Comparison of ENCODE assay signal across 8 cellular contexts in the genomic region with DNA sequence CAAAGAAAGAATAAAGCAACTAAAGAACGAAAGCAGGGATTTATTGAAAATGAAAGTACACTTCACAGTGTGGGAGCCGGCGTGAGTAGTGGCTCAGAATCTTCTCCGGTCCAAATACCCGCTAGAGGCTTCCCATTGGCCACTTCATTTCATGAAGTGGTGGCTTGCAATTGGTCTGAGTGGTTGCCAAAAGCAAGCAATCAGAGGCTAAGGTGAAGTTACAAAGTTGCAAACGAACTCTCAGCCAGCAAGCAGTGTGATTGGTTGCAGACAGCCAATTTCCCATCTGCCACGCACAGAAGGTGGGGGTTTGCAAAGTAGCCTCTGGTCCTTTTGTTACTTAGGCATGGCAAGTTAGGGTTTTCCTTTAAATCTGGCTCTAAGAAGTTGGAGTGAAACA. TPM values are rescaled to one million over a fixed set of nuclear protein-coding genes. Genes with fewer than 3 reads are reported as not detected.
DNase-seq lines count a peak whose midpoint lies in the region; ATAC-seq and TF ChIP-seq lines count a peak whose summit lies in the region.

No MANE protein-coding gene starts in this region.

- peaks cover 4% of the 10 kb centered on the region for H3F3A ChIP-seq in smooth muscle cell (ENCODE audit: low read depth)

- RAD21 ChIA-PET in HCT116 (lab: Charles Lee; ENCODE audit: low non-redundant PET in 1 of 2, low total read pairs in 2 of 2, uncharacterized antibody in 2 of 2, unreplicated experiment in 2 of 2), result no interaction called here

- H3K9ac ChIP-seq in HCT116 (ENCODE audit: low read length) (no peak overlapping the region), smooth muscle cell (ENCODE audit: low read depth) (no peak overlapping the region)

- H3K4me2 ChIP-seq in HCT116 (ENCODE audit: low read length) (peak overlapping the region; percentile 9; the same call in 1 of the 2 replicates), smooth muscle cell (no peak overlapping the region)

- H3K27me3 ChIP-seq in HCT116 (ENCODE audit: insufficient read depth, low read length) (no peaks in the 10 kb centered on the region), ascending aorta (no peaks in the 10 kb centered on the region), smooth muscle cell (ENCODE audit: low read depth) (no peaks in the 10 kb centered on the region)

- no peak overlapping the region for H3K27ac Mint-ChIP-seq in chondrocyte (ENCODE audit: unreplicated experiment)

- TF ChIP-seq CTCF in HCT116 (IDR thresholded peaks at IDR 0.05 in 2 of 3, conservative IDR thresholded peaks at IDR 0.05 in 1 of 3; ENCODE audit: borderline replicate concordance in 1 of 3, insufficient read depth in 1 of 3, low read depth in 2 of 3, low read length in 2 of 3), result no peak
- TF ChIP-seq CTCF in ascending aorta (IDR thresholded peaks at IDR 0.05), result no peak
- no peak for TF ChIP-seq CTCF in chondrocyte (IDR thresholded peaks at IDR 0.05)
- no peak for TF ChIP-seq CTCF in smooth muscle cell (IDR thresholded peaks at IDR 0.05; ENCODE audit: borderline replicate concordance, insufficient read depth, poor library complexity, severe bottlenecking)

- TF ChIP-seq RAD21 in HCT116 (IDR thresholded peaks at IDR 0.05; ENCODE audit: low read depth), result no peak

- CTCF ChIA-PET in HCT116 (lab: Charles Lee), result no interaction called here

- H3K27me3 Mint-ChIP-seq in chondrocyte (ENCODE audit: low read depth), result peaks cover 4% of the 10 kb centered on the region

- H3K27ac ChIP-seq in HCT116 (ENCODE audit: low read depth, low read length) (no peak overlapping the region), ascending aorta (peak overlapping the region in 1 of 2 donors; percentile 23), smooth muscle cell (ENCODE audit: low read depth) (no peak overlapping the region)

- H3K36me3 Mint-ChIP-seq in chondrocyte (ENCODE audit: low read depth), result no peaks in the 10 kb centered on the region

- BruUV-seq in HCT116 (replicated peaks; lab: Mats Ljungman, UMichigan), result no TSS peak

- H3K9me3 Mint-ChIP-seq in chondrocyte (ENCODE audit: low read depth), result peaks cover 3% of the 10 kb centered on the region

- intact Hi-C loops in HCT116 (cut with micrococcal nuclease), result loop anchor here (5.0 to 10.0 kb wide), 3 partner anchors 299 to 579 kb away; a partner anchor contains a TSS
- intact Hi-C loops in ascending aorta (cut with DNase I), result loop anchor here (5.0 to 10.0 kb wide), 2 partner anchors 106 to 549 kb away; no protein-coding TSS in a partner anchor

- TF ChIP-seq POLR2A in HCT116 (IDR thresholded peaks at IDR 0.05; ENCODE audit: borderline replicate concordance, extremely low read depth, insufficient read depth, insufficient read length), result no peak

- H3K4me3 ChIP-seq in HCT116 (replicated peaks in 1 of 2; ENCODE audit: low read depth in 1 of 2, low read length in 2 of 2) (no peak overlapping the region), ascending aorta (peak overlapping the region; percentile 11 to 53), smooth muscle cell (no peak overlapping the region)

- no peak overlapping the region for H3K4me3 Mint-ChIP-seq in chondrocyte (ENCODE audit: unreplicated experiment)

- POLR2A ChIA-PET in HCT116 (lab: Charles Lee), result no interaction called here

- ATAC-seq in HCT116, result no peak

- H3K79me2 ChIP-seq in HCT116 (ENCODE audit: insufficient read depth, low read length) (0 out of 2 replicates have a peak, but pooled peaks cover under 1% of the 10 kb centered on the region), smooth muscle cell (ENCODE audit: low read depth) (no peaks in the 10 kb centered on the region)

- no peaks in the 10 kb centered on the region for H3K9me2 ChIP-seq in HCT116 (ENCODE audit: insufficient read depth)

- H4K20me1 ChIP-seq in HCT116 (ENCODE audit: insufficient read depth), result no peaks in the 10 kb centered on the region
- no peaks in the 10 kb centered on the region for H4K20me1 ChIP-seq in smooth muscle cell (ENCODE audit: low read depth)

- peaks cover 31 to 46% of the 10 kb centered on the region in 2 experiments for H3K4me1 ChIP-seq in HCT116 (ENCODE audit: control insufficient read depth in 1 of 2, insufficient read depth in 2 of 2, low read length in 2 of 2)
- no peaks in the 10 kb centered on the region for H3K4me1 ChIP-seq in ascending aorta
- H3K4me1 ChIP-seq in smooth muscle cell (ENCODE audit: low read depth), result no peaks in the 10 kb centered on the region

- no peaks in the 10 kb centered on the region for H3K9me3 ChIP-seq in HCT116 (ENCODE audit: control insufficient read depth in 1 of 2, insufficient read depth in 1 of 2, low read depth in 1 of 2, low read length in 2 of 2)
- no peaks in the 10 kb centered on the region for H3K9me3 ChIP-seq in ascending aorta
- no peaks in the 10 kb centered on the region for H3K9me3 ChIP-seq in smooth muscle cell (replicated peaks; ENCODE audit: low read depth)

- WGBS in smooth muscle cell (ENCODE audit: low lambda C conversion rate), result 82% methylated on average over 7 of the region's 7 CpGs

- peak; percentile 18 for DNase-seq in Ammon's horn (ENCODE audit: low spot score)
- DNase-seq in HCT116 (ENCODE audit: low read depth, low spot score), result no peak
- DNase-seq in ascending aorta (ENCODE audit: low spot score in 2 of 2), result no peak
- DNase-seq in medulla oblongata (ENCODE audit: extremely low spot score), result peak; percentile 31
- DNase-seq in HuH-7.5 (ENCODE audit: low spot score), result no peak
- DNase-seq in NCI-H2171 treated with DMSO at 0.1 percent for 48 hours (lab: John Stamatoyannopoulos, UW), result no peak
- no peak for DNase-seq in chondrocyte (ENCODE audit: low spot score)
- DNase-seq in smooth muscle cell (lab: John Stamatoyannopoulos, UW; ENCODE audit: unreplicated experiment), result no peak

- H3K36me3 ChIP-seq in HCT116 (ENCODE audit: control insufficient read depth in 1 of 2, insufficient read depth in 2 of 2, low read length in 2 of 2) (no peaks in the 10 kb centered on the region), ascending aorta (no peaks in the 10 kb centered on the region), smooth muscle cell (ENCODE audit: low read depth) (no peaks in the 10 kb centered on the region)

- H2AFZ ChIP-seq in HCT116 (ENCODE audit: low read depth, low read length, poor library complexity, severe bottlenecking) (no peak overlapping the region), smooth muscle cell (ENCODE audit: low read depth) (no peak overlapping the region)

- peaks cover 13% of the 10 kb centered on the region for H3K4me1 Mint-ChIP-seq in chondrocyte (ENCODE audit: low read depth)

TF ChIP-seq in HCT116, 20 proteins besides CTCF, POLR2A, EP300 and RAD21 (continues in another document):
- no peak for TF ChIP-seq YY1 (IDR thresholded peaks at IDR 0.05; ENCODE audit: extremely low read depth, insufficient replicate concordance, low read depth, low read length)
- TF ChIP-seq, protein P1, sequence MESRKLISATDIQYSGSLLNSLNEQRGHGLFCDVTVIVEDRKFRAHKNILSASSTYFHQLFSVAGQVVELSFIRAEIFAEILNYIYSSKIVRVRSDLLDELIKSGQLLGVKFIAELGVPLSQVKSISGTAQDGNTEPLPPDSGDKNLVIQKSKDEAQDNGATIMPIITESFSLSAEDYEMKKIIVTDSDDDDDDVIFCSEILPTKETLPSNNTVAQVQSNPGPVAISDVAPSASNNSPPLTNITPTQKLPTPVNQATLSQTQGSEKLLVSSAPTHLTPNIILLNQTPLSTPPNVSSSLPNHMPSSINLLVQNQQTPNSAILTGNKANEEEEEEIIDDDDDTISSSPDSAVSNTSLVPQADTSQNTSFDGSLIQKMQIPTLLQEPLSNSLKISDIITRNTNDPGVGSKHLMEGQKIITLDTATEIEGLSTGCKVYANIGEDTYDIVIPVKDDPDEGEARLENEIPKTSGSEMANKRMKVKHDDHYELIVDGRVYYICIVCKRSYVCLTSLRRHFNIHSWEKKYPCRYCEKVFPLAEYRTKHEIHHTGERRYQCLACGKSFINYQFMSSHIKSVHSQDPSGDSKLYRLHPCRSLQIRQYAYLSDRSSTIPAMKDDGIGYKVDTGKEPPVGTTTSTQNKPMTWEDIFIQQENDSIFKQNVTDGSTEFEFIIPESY (IDR thresholded peaks at IDR 0.05; ENCODE audit: extremely low read depth, insufficient replicate concordance, low read length), result no peak
- TF ChIP-seq, protein P2, sequence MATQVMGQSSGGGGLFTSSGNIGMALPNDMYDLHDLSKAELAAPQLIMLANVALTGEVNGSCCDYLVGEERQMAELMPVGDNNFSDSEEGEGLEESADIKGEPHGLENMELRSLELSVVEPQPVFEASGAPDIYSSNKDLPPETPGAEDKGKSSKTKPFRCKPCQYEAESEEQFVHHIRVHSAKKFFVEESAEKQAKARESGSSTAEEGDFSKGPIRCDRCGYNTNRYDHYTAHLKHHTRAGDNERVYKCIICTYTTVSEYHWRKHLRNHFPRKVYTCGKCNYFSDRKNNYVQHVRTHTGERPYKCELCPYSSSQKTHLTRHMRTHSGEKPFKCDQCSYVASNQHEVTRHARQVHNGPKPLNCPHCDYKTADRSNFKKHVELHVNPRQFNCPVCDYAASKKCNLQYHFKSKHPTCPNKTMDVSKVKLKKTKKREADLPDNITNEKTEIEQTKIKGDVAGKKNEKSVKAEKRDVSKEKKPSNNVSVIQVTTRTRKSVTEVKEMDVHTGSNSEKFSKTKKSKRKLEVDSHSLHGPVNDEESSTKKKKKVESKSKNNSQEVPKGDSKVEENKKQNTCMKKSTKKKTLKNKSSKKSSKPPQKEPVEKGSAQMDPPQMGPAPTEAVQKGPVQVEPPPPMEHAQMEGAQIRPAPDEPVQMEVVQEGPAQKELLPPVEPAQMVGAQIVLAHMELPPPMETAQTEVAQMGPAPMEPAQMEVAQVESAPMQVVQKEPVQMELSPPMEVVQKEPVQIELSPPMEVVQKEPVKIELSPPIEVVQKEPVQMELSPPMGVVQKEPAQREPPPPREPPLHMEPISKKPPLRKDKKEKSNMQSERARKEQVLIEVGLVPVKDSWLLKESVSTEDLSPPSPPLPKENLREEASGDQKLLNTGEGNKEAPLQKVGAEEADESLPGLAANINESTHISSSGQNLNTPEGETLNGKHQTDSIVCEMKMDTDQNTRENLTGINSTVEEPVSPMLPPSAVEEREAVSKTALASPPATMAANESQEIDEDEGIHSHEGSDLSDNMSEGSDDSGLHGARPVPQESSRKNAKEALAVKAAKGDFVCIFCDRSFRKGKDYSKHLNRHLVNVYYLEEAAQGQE (IDR thresholded peaks at IDR 0.05; ENCODE audit: low read depth), result no peak
- no peak for TF ChIP-seq ZNF274 (IDR thresholded peaks at IDR 0.05; ENCODE audit: low read depth, low read length)
- TF ChIP-seq POLR2AphosphoS5 (IDR thresholded peaks at IDR 0.05; ENCODE audit: low read depth, low read length), result no peak
- no peak for TF ChIP-seq ELF1 (IDR thresholded peaks at IDR 0.05; ENCODE audit: borderline replicate concordance, low read depth)

RNA-seq across cellular contexts. Expression of a gene that starts 6.7 kb away (rescaled TPM):
- total RNA-seq in HCT116 (2021; ENCODE audit: unreplicated experiment) (38.7 TPM), ascending aorta (17.6 TPM), chondrocyte (26.1 to 31.2 TPM (median 28.7 TPM) in 3 replicates), smooth muscle cell (32.3 and 39.5 TPM in 2 replicates)
- 12.6 and 14.3 TPM in 2 replicates for polyA plus RNA-seq in HCT116 (2012)
- polyA plus RNA-seq in smooth muscle cell, result 5.9 and 6.9 TPM in 2 replicates

RNA-seq across cellular contexts. Expression of a gene that starts 38.6 kb away (rescaled TPM):
- 0.47 TPM for total RNA-seq in HCT116 (2021; ENCODE audit: unreplicated experiment)
- polyA plus RNA-seq in HCT116 (2012), result 0.09 TPM in 1 of 2 replicates, not detected in the other
- not detected for total RNA-seq in ascending aorta
- not detected in 3 replicates for total RNA-seq in chondrocyte
- not detected in 2 replicates for total RNA-seq in smooth muscle cell
- polyA plus RNA-seq in smooth muscle cell, result not detected in 2 replicates

Comparison
In these comparisons a context has a peak if more than half of its experiments do, and no peak if none do; other contexts are left out.
1. DNase-seq: peak in Ammon's horn (single experiment) and medulla oblongata (single experiment); none in HCT116 (single experiment), ascending aorta (0 of 2), HuH-7.5 (single experiment), NCI-H2171 treated with DMSO at 0.1 percent for 48 hours (single experiment), chondrocyte (single experiment) and smooth muscle cell (single experiment).
2. H3K4me3 ChIP-seq: peak in ascending aorta (2 of 2); none in HCT116 (0 of 2) and smooth muscle cell (single experiment).